8 cellular contexts compared by ENCODE assay signal in the genomic region with DNA sequence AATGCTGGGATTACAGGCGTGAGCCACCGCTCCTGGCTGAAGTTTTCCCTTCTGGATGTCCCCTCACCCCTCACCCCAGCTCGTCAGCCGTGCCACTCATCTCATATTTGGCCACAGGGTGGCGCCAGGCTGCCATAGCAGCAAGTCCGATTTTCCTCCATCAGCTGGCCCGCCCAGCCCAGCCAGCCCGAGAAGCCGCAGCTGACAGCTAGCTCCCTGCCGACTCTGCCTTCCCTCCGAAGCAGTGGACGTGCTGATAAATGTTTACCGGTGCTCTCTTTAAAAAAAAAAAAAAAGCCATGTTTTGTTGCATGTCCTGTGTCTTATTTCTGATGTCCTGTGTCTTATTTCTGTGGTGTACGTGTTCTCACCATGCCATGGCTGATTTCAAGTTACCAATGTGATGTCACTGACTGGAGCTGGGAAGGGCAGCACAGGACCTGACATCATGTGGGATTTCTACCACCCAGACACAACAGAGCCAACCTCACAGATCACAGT. TPM values are rescaled to one million over a fixed set of nuclear protein-coding genes. Genes with fewer than 3 reads are reported as not detected.
A peak's percentile ranks its signal among the peaks of the same experiment; 100 is the strongest.
DNase-seq lines count a peak whose midpoint lies in the region; ATAC-seq and TF ChIP-seq lines count a peak whose summit lies in the region.

No MANE protein-coding gene starts in this region.

- intact Hi-C loops in lower lobe of right lung (cut with DNase I): loop anchor here (5.0 kb wide), 1 partner anchor 103 kb away; the partner anchor contains the start of gene HBEGF

- H3K27ac ChIP-seq in coronary artery (peak overlapping the region in 1 of 2 donors; percentile 28), lower lobe of right lung (no peak overlapping the region)

- peak; percentile 59 for ATAC-seq in HG03097 (IDR thresholded peaks at IDR 0.05; ENCODE audit: low FRiP score, unreplicated experiment)
- peak; percentile 78 to 86 for ATAC-seq in lower lobe of right lung

- no peaks in the 10 kb centered on the region for H3K27me3 ChIP-seq in lower lobe of right lung (ENCODE audit: low read depth)

- H3K4me3 ChIP-seq in coronary artery (no peak overlapping the region), lower lobe of right lung (no peak overlapping the region)

- TF ChIP-seq CTCF in coronary artery (IDR thresholded peaks at IDR 0.05) (peak; percentile 78), lower lobe of right lung (IDR thresholded peaks at IDR 0.05) (peak; percentile 88)

- H3K36me3 ChIP-seq in lower lobe of right lung: peaks cover 43% of the 10 kb centered on the region

- H3K9me3 ChIP-seq in lower lobe of right lung: no peaks in the 10 kb centered on the region

- H3K4me1 ChIP-seq in lower lobe of right lung: peaks cover 65% of the 10 kb centered on the region

- peak; percentile 62 to 86 (median 67) for DNase-seq in NCI-H1417 (lab: John Stamatoyannopoulos, UW)
- no peak for DNase-seq in NCI-H1417 treated with DMSO at 0.1 percent for 48 hours (lab: John Stamatoyannopoulos, UW)
- DNase-seq in NCI-H69 (lab: John Stamatoyannopoulos, UW): peak; percentile 86
- DNase-seq in activated CD4-positive, alpha-beta T cell treated with anti-CD3 and anti-CD28 coated beads, Interleukin-2, amount 50 U/mL, for 4 hours: peak; percentile 78 to 80
- DNase-seq in coronary artery (ENCODE audit: low spot score): peak; percentile 89
- peak; percentile 94 for DNase-seq in lower lobe of right lung
- peak; percentile 57 to 82 (median 65) for DNase-seq in stimulated activated CD4-positive, alpha-beta T cell treated with anti-CD3 and anti-CD28 coated beads, TNF-alpha, amount 100 ng/mL, for 24 hours (ENCODE audit: low read depth in 3 of 3)

RNA-seq across cellular contexts. Expression of gene PFDN1, which starts 58.3 kb away (rescaled TPM):
- 47.1 TPM for total RNA-seq in lower lobe of right lung
